ENCODE assay signal across 8 cellular contexts in the genomic region with DNA sequence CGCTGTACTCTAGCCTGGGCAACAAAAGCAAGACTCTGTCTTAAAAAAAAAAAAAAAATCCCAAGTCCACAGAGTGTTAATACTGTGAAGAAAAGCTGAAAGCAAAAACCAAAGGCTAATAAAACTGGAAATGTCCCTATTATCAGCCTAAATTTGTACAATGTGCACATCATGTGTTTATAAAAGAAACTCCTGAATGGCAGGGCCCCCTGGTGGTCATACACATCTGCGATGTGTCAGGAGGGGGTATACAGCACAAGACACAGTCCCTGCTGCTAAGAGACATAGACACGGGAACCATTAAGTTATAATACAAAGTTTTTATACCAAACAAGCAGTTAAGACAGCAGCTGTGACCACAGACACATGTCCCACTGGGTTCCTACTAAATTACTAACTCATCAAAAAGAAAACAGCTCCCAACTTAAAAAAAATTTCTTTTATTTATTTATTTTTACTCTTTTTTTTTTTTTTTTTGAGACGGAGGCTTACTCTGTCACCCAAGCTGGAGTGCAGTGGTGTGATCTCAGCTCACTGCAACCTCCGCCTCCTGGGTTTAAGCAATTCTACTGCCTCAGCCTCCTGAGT. TPM values are rescaled to one million over a fixed set of nuclear protein-coding genes. Genes with fewer than 3 reads are reported as not detected.
DNase-seq lines count a peak whose midpoint lies in the region; ATAC-seq and TF ChIP-seq lines count a peak whose summit lies in the region.

No MANE protein-coding gene starts in this region.

- H3K27ac ChIP-seq in HCT116 (ENCODE audit: low read depth, low read length): no peak overlapping the region

- no TSS peak for BruUV-seq in HCT116 (replicated peaks; lab: Mats Ljungman, UMichigan)

- TF ChIP-seq POLR2A in HCT116 (IDR thresholded peaks at IDR 0.05; ENCODE audit: borderline replicate concordance, extremely low read depth, insufficient read depth, insufficient read length): no peak

- no peaks in the 10 kb centered on the region for H4K20me1 ChIP-seq in HCT116 (ENCODE audit: insufficient read depth)

- peaks cover 16% of the 10 kb centered on the region in 2 experiments for H3K4me1 ChIP-seq in HCT116 (ENCODE audit: control insufficient read depth in 1 of 2, insufficient read depth in 2 of 2, low read length in 2 of 2)

- DNase-seq in Caki2 (ENCODE audit: low read depth): peak; percentile 48
- peak; percentile 57 for DNase-seq in HCT116 (ENCODE audit: low read depth, low spot score)
- DNase-seq in NCI-H2227 (lab: John Stamatoyannopoulos, UW; ENCODE audit: unreplicated experiment): peak; percentile 69
- DNase-seq in activated CD4-positive, CD25-positive, alpha-beta regulatory T cell treated with anti-CD3 and anti-CD28 coated beads, Interleukin-2, amount 50 U/mL, for 72 hours: peak; percentile 62
- DNase-seq in central memory CD4-positive, alpha-beta T cell: peak; percentile 73
- peak; percentile 92 for DNase-seq in left kidney (ENCODE audit: low read depth, low spot score)
- peak; percentile 70 to 73 for DNase-seq in stimulated activated CD4-positive, alpha-beta T cell treated with anti-CD3 and anti-CD28 coated beads, Interleukin-4, amount 100 ng/mL, for 4 hours

- H2AFZ ChIP-seq in HCT116 (ENCODE audit: low read depth, low read length, poor library complexity, severe bottlenecking): no peak overlapping the region

- ATAC-seq in HCT116 (peak; percentile 81), GM19324 (IDR thresholded peaks at IDR 0.05; ENCODE audit: low FRiP score, unreplicated experiment) (no peak)

- no peak overlapping the region for H3K9ac ChIP-seq in HCT116 (ENCODE audit: low read length)

- TF ChIP-seq CTCF in HCT116 (IDR thresholded peaks at IDR 0.05 in 2 of 3, conservative IDR thresholded peaks at IDR 0.05 in 1 of 3; ENCODE audit: borderline replicate concordance in 1 of 3, insufficient read depth in 1 of 3, low read depth in 2 of 3, low read length in 2 of 3): peak; percentile 80 to 84 (median 83); a peak in 5 of 6 replicates

- H3K4me3 ChIP-seq in HCT116 (replicated peaks in 1 of 2; ENCODE audit: low read depth in 1 of 2, low read length in 2 of 2): no peak overlapping the region

- no peaks in the 10 kb centered on the region for H3K9me3 ChIP-seq in HCT116 (ENCODE audit: control insufficient read depth in 1 of 2, insufficient read depth in 1 of 2, low read depth in 1 of 2, low read length in 2 of 2)

- intact Hi-C loops in HCT116 (cut with micrococcal nuclease): loop anchor here (1.0 to 5.0 kb wide), 3 partner anchors 69 to 329 kb away; a partner anchor contains a TSS

- TF ChIP-seq RAD21 in HCT116 (IDR thresholded peaks at IDR 0.05; ENCODE audit: low read depth): peak; percentile 88

- H3K79me2 ChIP-seq in HCT116 (ENCODE audit: insufficient read depth, low read length): no peaks in the 10 kb centered on the region

- H3K4me2 ChIP-seq in HCT116 (ENCODE audit: low read length): no peak overlapping the region

- POLR2A ChIA-PET in HCT116 (lab: Charles Lee): no interaction called here

- no peaks in the 10 kb centered on the region for H3K9me2 ChIP-seq in HCT116 (ENCODE audit: insufficient read depth)

- CTCF ChIA-PET in HCT116 (lab: Charles Lee): interaction anchor here (0.7 to 2.3 kb wide), 6 partner anchors 14 to 331 kb away, joined by 3 to 15 read pairs (median 3); no protein-coding TSS in a partner anchor

- RAD21 ChIA-PET in HCT116 (lab: Charles Lee; ENCODE audit: low non-redundant PET in 1 of 2, low total read pairs in 2 of 2, uncharacterized antibody in 2 of 2, unreplicated experiment in 2 of 2): interaction anchor here (0.5 to 0.7 kb wide), 2 partner anchors 16 to 99 kb away, joined by 4 read pairs; no protein-coding TSS in a partner anchor

- H3K36me3 ChIP-seq in HCT116 (ENCODE audit: control insufficient read depth in 1 of 2, insufficient read depth in 2 of 2, low read length in 2 of 2): no peaks in the 10 kb centered on the region

- in situ Hi-C loops in Caki2 (cut with HindIII; ENCODE audit: low pct_unique_long_range_greater_than_20kb, low sequenced_read_pairs): no loop called here

- H3K27me3 ChIP-seq in HCT116 (ENCODE audit: insufficient read depth, low read length): no peaks in the 10 kb centered on the region

TF ChIP-seq in HCT116, 20 proteins besides CTCF, POLR2A, EP300 and RAD21:
- TF ChIP-seq YY1 (IDR thresholded peaks at IDR 0.05; ENCODE audit: extremely low read depth, insufficient replicate concordance, low read depth, low read length) (peak; percentile 16), CEBPB (IDR thresholded peaks at IDR 0.05; ENCODE audit: low read depth) (no peak), SIN3A (IDR thresholded peaks at IDR 0.05; ENCODE audit: low read depth) (no peak), CBX3 (IDR thresholded peaks at IDR 0.05; ENCODE audit: low read depth) (no peak), ZFX (IDR thresholded peaks at IDR 0.05) (no peak), FOSL1 (IDR thresholded peaks at IDR 0.05; ENCODE audit: low read depth) (no peak)
- TF ChIP-seq, protein P1, sequence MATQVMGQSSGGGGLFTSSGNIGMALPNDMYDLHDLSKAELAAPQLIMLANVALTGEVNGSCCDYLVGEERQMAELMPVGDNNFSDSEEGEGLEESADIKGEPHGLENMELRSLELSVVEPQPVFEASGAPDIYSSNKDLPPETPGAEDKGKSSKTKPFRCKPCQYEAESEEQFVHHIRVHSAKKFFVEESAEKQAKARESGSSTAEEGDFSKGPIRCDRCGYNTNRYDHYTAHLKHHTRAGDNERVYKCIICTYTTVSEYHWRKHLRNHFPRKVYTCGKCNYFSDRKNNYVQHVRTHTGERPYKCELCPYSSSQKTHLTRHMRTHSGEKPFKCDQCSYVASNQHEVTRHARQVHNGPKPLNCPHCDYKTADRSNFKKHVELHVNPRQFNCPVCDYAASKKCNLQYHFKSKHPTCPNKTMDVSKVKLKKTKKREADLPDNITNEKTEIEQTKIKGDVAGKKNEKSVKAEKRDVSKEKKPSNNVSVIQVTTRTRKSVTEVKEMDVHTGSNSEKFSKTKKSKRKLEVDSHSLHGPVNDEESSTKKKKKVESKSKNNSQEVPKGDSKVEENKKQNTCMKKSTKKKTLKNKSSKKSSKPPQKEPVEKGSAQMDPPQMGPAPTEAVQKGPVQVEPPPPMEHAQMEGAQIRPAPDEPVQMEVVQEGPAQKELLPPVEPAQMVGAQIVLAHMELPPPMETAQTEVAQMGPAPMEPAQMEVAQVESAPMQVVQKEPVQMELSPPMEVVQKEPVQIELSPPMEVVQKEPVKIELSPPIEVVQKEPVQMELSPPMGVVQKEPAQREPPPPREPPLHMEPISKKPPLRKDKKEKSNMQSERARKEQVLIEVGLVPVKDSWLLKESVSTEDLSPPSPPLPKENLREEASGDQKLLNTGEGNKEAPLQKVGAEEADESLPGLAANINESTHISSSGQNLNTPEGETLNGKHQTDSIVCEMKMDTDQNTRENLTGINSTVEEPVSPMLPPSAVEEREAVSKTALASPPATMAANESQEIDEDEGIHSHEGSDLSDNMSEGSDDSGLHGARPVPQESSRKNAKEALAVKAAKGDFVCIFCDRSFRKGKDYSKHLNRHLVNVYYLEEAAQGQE (IDR thresholded peaks at IDR 0.05; ENCODE audit: low read depth): no peak
- TF ChIP-seq, protein P2, sequence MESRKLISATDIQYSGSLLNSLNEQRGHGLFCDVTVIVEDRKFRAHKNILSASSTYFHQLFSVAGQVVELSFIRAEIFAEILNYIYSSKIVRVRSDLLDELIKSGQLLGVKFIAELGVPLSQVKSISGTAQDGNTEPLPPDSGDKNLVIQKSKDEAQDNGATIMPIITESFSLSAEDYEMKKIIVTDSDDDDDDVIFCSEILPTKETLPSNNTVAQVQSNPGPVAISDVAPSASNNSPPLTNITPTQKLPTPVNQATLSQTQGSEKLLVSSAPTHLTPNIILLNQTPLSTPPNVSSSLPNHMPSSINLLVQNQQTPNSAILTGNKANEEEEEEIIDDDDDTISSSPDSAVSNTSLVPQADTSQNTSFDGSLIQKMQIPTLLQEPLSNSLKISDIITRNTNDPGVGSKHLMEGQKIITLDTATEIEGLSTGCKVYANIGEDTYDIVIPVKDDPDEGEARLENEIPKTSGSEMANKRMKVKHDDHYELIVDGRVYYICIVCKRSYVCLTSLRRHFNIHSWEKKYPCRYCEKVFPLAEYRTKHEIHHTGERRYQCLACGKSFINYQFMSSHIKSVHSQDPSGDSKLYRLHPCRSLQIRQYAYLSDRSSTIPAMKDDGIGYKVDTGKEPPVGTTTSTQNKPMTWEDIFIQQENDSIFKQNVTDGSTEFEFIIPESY (IDR thresholded peaks at IDR 0.05; ENCODE audit: extremely low read depth, insufficient replicate concordance, low read length): no peak

RNA-seq across cellular contexts. Expression of a gene that starts 31.0 kb away (rescaled TPM):
- 73.8 and 74.2 TPM in 2 replicates for total RNA-seq in Caki2 (2014; rRNA removed; shearing (Covaris generic); ENCODE audit: low replicate concordance)
- total RNA-seq in HCT116 (2021; ENCODE audit: unreplicated experiment): 48.1 TPM
- 77.3 and 78.9 TPM in 2 replicates for polyA plus RNA-seq in HCT116 (2012)
